Comparison of ENCODE assay signal across 1 cellular context in genomic region chr3:17442332-17443049, GRCh38.
TF ChIP-seq lines count a peak whose summit lies in the region.

No MANE protein-coding gene starts in this region.

TF ChIP-seq in K562, 482 proteins besides CTCF, POLR2A, EP300 and RAD21 (continued from another document and continues in another):
- TF ChIP-seq, protein P1, sequence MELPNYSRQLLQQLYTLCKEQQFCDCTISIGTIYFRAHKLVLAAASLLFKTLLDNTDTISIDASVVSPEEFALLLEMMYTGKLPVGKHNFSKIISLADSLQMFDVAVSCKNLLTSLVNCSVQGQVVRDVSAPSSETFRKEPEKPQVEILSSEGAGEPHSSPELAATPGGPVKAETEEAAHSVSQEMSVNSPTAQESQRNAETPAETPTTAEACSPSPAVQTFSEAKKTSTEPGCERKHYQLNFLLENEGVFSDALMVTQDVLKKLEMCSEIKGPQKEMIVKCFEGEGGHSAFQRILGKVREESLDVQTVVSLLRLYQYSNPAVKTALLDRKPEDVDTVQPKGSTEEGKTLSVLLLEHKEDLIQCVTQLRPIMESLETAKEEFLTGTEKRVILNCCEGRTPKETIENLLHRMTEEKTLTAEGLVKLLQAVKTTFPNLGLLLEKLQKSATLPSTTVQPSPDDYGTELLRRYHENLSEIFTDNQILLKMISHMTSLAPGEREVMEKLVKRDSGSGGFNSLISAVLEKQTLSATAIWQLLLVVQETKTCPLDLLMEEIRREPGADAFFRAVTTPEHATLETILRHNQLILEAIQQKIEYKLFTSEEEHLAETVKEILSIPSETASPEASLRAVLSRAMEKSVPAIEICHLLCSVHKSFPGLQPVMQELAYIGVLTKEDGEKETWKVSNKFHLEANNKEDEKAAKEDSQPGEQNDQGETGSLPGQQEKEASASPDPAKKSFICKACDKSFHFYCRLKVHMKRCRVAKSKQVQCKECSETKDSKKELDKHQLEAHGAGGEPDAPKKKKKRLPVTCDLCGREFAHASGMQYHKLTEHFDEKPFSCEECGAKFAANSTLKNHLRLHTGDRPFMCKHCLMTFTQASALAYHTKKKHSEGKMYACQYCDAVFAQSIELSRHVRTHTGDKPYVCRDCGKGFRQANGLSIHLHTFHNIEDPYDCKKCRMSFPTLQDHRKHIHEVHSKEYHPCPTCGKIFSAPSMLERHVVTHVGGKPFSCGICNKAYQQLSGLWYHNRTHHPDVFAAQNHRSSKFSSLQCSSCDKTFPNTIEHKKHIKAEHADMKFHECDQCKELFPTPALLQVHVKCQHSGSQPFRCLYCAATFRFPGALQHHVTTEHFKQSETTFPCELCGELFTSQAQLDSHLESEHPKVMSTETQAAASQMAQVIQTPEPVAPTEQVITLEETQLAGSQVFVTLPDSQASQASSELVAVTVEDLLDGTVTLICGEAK (IDR thresholded peaks at IDR 0.05) = 0 out of 2 replicates have a peak, but pooled peaks have one; percentile 42
- TF ChIP-seq, protein P1 (CRISPR knock-in tag; IDR thresholded peaks at IDR 0.05) = no peak
- TF ChIP-seq ZBTB1 (CRISPR knock-in tag; IDR thresholded peaks at IDR 0.05; ENCODE audit: borderline replicate concordance, low read depth) (0 out of 2 replicates have a peak, but pooled peaks have one; percentile 40), ZNF316 (IDR thresholded peaks at IDR 0.05) (peak; percentile 84), ZNF239 (CRISPR knock-in tag; IDR thresholded peaks at IDR 0.05) (no peak), ZFP1 (CRISPR knock-in tag; IDR thresholded peaks at IDR 0.05) (no peak), ARID2 (IDR thresholded peaks at IDR 0.05) (0 out of 2 replicates have a peak, but pooled peaks have one; percentile 61), MAFK (IDR thresholded peaks at IDR 0.05; ENCODE audit: low read length) (peak; percentile 46; the same call in 1 of the 2 replicates), FOXA1 (IDR thresholded peaks at IDR 0.05; ENCODE audit: borderline replicate concordance) (no peak), NCOR1 (IDR thresholded peaks at IDR 0.05) (peak; percentile 44), NEUROD1 (IDR thresholded peaks at IDR 0.05; ENCODE audit: borderline replicate concordance, low read depth, low read length, partially characterized antibody) (peak; percentile 94), CBX5 (IDR thresholded peaks at IDR 0.05; ENCODE audit: borderline replicate concordance, low read depth) (no peak), MIER1 (IDR thresholded peaks at IDR 0.05; ENCODE audit: low read depth) (0 out of 2 replicates have a peak, but pooled peaks have one; percentile 27), FOXJ3 (CRISPR knock-in tag; IDR thresholded peaks at IDR 0.05) (no peak), TRIM28 (IDR thresholded peaks at IDR 0.05) (0 out of 2 replicates have a peak, but pooled peaks have one; percentile 17), ZNF764 (CRISPR knock-in tag; IDR thresholded peaks at IDR 0.05; ENCODE audit: low read depth) (no peak), NFE2L1 (tag; IDR thresholded peaks at IDR 0.05; ENCODE audit: borderline replicate concordance, low read depth) (no peak), YBX1 (IDR thresholded peaks at IDR 0.05) (0 out of 2 replicates have a peak, but pooled peaks have one; percentile 59), SRSF3 (IDR thresholded peaks at IDR 0.05; ENCODE audit: insufficient read depth, low read length) (no peak), USF2 (CRISPR knock-in tag; IDR thresholded peaks at IDR 0.05) (no peak), KDM4B (IDR thresholded peaks at IDR 0.05; ENCODE audit: borderline replicate concordance in 2 of 2, low read depth in 1 of 2) (no peak), TAF7 (tag; IDR thresholded peaks at IDR 0.05) (no peak), ZNF644 (tag; IDR thresholded peaks at IDR 0.05; ENCODE audit: low read depth) (no peak), DPF2 (IDR thresholded peaks at IDR 0.05) (peak; percentile 78), GTF2A2 (tag; IDR thresholded peaks at IDR 0.05) (no peak), NR2C1 (IDR thresholded peaks at IDR 0.05) (peak; percentile 54), NR2C1 (tag; IDR thresholded peaks at IDR 0.05) (0 out of 2 replicates have a peak, but pooled peaks have one; percentile 37), ZNF512 (tag; IDR thresholded peaks at IDR 0.05) (peak; percentile 81), SMARCE1 (IDR thresholded peaks at IDR 0.05) (0 out of 2 replicates have a peak, but pooled peaks have one; percentile 37), BCLAF1 (IDR thresholded peaks at IDR 0.05; ENCODE audit: borderline replicate concordance in 1 of 2, control insufficient read depth in 1 of 2, low read depth in 2 of 2, low read length in 1 of 2) (no peak), POU5F1 (IDR thresholded peaks at IDR 0.05; ENCODE audit: borderline replicate concordance, low read depth, low read length, partially characterized antibody) (no peak), CHCHD3 (CRISPR knock-in tag; IDR thresholded peaks at IDR 0.05) (no peak)
- TF ChIP-seq, protein P2, sequence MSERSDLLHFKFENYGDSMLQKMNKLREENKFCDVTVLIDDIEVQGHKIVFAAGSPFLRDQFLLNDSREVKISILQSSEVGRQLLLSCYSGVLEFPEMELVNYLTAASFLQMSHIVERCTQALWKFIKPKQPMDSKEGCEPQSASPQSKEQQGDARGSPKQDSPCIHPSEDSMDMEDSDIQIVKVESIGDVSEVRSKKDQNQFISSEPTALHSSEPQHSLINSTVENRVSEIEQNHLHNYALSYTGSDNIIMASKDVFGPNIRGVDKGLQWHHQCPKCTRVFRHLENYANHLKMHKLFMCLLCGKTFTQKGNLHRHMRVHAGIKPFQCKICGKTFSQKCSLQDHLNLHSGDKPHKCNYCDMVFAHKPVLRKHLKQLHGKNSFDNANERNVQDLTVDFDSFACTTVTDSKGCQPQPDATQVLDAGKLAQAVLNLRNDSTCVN (CRISPR knock-in tag; IDR thresholded peaks at IDR 0.05) = peak; percentile 77; the same call in 1 of the 2 replicates
- TF ChIP-seq, protein P3, sequence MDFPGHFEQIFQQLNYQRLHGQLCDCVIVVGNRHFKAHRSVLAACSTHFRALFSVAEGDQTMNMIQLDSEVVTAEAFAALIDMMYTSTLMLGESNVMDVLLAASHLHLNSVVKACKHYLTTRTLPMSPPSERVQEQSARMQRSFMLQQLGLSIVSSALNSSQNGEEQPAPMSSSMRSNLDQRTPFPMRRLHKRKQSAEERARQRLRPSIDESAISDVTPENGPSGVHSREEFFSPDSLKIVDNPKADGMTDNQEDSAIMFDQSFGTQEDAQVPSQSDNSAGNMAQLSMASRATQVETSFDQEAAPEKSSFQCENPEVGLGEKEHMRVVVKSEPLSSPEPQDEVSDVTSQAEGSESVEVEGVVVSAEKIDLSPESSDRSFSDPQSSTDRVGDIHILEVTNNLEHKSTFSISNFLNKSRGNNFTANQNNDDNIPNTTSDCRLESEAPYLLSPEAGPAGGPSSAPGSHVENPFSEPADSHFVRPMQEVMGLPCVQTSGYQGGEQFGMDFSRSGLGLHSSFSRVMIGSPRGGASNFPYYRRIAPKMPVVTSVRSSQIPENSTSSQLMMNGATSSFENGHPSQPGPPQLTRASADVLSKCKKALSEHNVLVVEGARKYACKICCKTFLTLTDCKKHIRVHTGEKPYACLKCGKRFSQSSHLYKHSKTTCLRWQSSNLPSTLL (IDR thresholded peaks at IDR 0.05) = 0 out of 2 replicates have a peak, but pooled peaks have one; percentile 21
- TF ChIP-seq, protein P4, sequence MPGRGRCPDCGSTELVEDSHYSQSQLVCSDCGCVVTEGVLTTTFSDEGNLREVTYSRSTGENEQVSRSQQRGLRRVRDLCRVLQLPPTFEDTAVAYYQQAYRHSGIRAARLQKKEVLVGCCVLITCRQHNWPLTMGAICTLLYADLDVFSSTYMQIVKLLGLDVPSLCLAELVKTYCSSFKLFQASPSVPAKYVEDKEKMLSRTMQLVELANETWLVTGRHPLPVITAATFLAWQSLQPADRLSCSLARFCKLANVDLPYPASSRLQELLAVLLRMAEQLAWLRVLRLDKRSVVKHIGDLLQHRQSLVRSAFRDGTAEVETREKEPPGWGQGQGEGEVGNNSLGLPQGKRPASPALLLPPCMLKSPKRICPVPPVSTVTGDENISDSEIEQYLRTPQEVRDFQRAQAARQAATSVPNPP (IDR thresholded peaks at IDR 0.05; ENCODE audit: borderline replicate concordance, insufficient read depth, insufficient read length) = no peak
- TF ChIP-seq, protein P5, sequence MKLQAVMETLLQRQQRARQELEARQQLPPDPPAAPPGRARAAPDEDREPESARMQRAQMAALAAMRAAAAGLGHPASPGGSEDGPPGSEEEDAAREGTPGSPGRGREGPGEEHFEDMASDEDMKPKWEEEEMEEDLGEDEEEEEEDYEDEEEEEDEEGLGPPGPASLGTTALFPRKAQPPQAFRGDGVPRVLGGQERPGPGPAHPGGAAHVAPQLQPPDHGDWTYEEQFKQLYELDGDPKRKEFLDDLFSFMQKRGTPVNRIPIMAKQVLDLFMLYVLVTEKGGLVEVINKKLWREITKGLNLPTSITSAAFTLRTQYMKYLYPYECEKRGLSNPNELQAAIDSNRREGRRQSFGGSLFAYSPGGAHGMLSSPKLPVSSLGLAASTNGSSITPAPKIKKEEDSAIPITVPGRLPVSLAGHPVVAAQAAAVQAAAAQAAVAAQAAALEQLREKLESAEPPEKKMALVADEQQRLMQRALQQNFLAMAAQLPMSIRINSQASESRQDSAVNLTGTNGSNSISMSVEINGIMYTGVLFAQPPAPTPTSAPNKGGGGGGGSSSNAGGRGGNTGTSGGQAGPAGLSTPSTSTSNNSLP (IDR thresholded peaks at IDR 0.05; ENCODE audit: borderline replicate concordance, low read depth, low read length) = no peak
- TF ChIP-seq, protein P6, sequence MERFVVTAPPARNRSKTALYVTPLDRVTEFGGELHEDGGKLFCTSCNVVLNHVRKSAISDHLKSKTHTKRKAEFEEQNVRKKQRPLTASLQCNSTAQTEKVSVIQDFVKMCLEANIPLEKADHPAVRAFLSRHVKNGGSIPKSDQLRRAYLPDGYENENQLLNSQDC (CRISPR knock-in tag; IDR thresholded peaks at IDR 0.05) = no peak
